10 cellular contexts compared by ENCODE assay signal in genomic region chr21:32994305-32994704, GRCh38. TPM values are rescaled to one million over a fixed set of nuclear protein-coding genes. Genes with fewer than 3 reads are reported as not detected.
A peak's percentile ranks its signal among the peaks of the same experiment; 100 is the strongest.
DNase-seq lines count a peak whose midpoint lies in the region; ATAC-seq, FAIRE-seq and TF ChIP-seq lines count a peak whose summit lies in the region.
"Had no signal": no experiment of that assay in that cellular context is flagged by ENCODE, and none has a peak within 500 bp of the region (broad histone marks: within the 10 kb centered on the region; RNA-seq: fewer than 3 reads in every experiment).

No MANE protein-coding gene starts in this region.

- peaks cover 29% of the 10 kb centered on the region for H3K27me3 Mint-ChIP-seq in T-helper 2 cell treated with Interferon-gamma antibody and Interleukin-4, amounts not matched to agents 5 μg/mL and 100 μg/mL, for 36 hours (ENCODE audit: low read depth)

- no peaks in the 10 kb centered on the region for H3K9me3 Mint-ChIP-seq in T-helper 2 cell treated with Interferon-gamma antibody and Interleukin-4, amounts not matched to agents 5 μg/mL and 100 μg/mL, for 36 hours

- H3K36me3 Mint-ChIP-seq in T-helper 2 cell treated with Interferon-gamma antibody and Interleukin-4, amounts not matched to agents 5 μg/mL and 100 μg/mL, for 36 hours (ENCODE audit: low read depth), result no peaks in the 10 kb centered on the region

- CTCF ChIA-PET in AG04449 (lab: Yijun Ruan, JAX), result interaction anchor here (0.6 to 6.0 kb wide), 28 partner anchors 9 to 451 kb away, joined by 3 to 111 read pairs (median 6); no protein-coding TSS in a partner anchor

- POLR2A ChIA-PET in AG04449 (lab: Yijun Ruan, JAX), result no interaction called here

- DNase-seq in AG04449 (ENCODE audit: low read depth, low spot score) (no peak), RCC 7860 (ENCODE audit: low spot score) (peak; percentile 24), fibroblast of villous mesenchyme (ENCODE audit: low read depth) (peak; percentile 12), HuH-7.5 (ENCODE audit: low spot score) (no peak)
- DNase-seq in stimulated activated CD4-positive, alpha-beta T cell treated with anti-CD3 and anti-CD28 coated beads, Interleukin-2, amount 100 ng/mL, for 48 hours, result no peak
- DNase-seq in T-helper 2 cell treated with Interferon-gamma antibody and Interleukin-4, amounts not matched to agents 5 μg/mL and 100 μg/mL, for 36 hours (ENCODE audit: low spot score), result no peak
- DNase-seq: NCI-H446 treated with DMSO at 0.1 percent for 48 hours had no signal

- no peak for ATAC-seq in HG03135 (IDR thresholded peaks at IDR 0.05; ENCODE audit: unreplicated experiment)

- TF ChIP-seq CTCF in AG04449 (IDR thresholded peaks at IDR 0.05; ENCODE audit: insufficient read depth, low read length, missing control alignments), result peak; percentile 25
- 0 out of 2 replicates have a peak, but pooled peaks have one; percentile 17 for TF ChIP-seq CTCF in GM12875 (IDR thresholded peaks at IDR 0.05; ENCODE audit: borderline replicate concordance, insufficient read depth, low read depth, low read length)
- peak; percentile 43 for TF ChIP-seq CTCF in fibroblast of villous mesenchyme (IDR thresholded peaks at IDR 0.05; ENCODE audit: insufficient read depth, low read depth, low read length)

- FAIRE-seq in RCC 7860 (lab: Jason Lieb, UNC), result no peak

- H3K4me3 Mint-ChIP-seq in T-helper 2 cell treated with Interferon-gamma antibody and Interleukin-4, amounts not matched to agents 5 μg/mL and 100 μg/mL, for 36 hours, result no peak overlapping the region

- H3K27ac Mint-ChIP-seq in T-helper 2 cell treated with Interferon-gamma antibody and Interleukin-4, amounts not matched to agents 5 μg/mL and 100 μg/mL, for 36 hours, result no peak overlapping the region

- no peaks in the 10 kb centered on the region for H3K4me1 Mint-ChIP-seq in T-helper 2 cell treated with Interferon-gamma antibody and Interleukin-4, amounts not matched to agents 5 μg/mL and 100 μg/mL, for 36 hours (ENCODE audit: low read depth)

- H3K4me3 ChIP-seq in AG04449 (ENCODE audit: low read depth, low read length), result no peak overlapping the region
- H3K4me3 ChIP-seq in GM12875 (ENCODE audit: low read depth, low read length), result no peak overlapping the region
- no peak overlapping the region for H3K4me3 ChIP-seq in fibroblast of villous mesenchyme (ENCODE audit: low read depth, low read length)

RNA-seq across cellular contexts. Expression of gene OLIG2, which starts 31.4 kb away (rescaled TPM):
- total RNA-seq in fibroblast of villous mesenchyme, result not detected in 2 replicates
- total RNA-seq: cardiac septum had no signal

Comparison
In these comparisons a context has a peak if more than half of its experiments do, and no peak if none do; other contexts are left out.
1. DNase-seq: peak in RCC 7860 (single experiment) and fibroblast of villous mesenchyme (single experiment); none in AG04449 (single experiment), HuH-7.5 (single experiment), stimulated activated CD4-positive, alpha-beta T cell treated with anti-CD3 and anti-CD28 coated beads, Interleukin-2, amount 100 ng/mL, for 48 hours (0 of 2) and T-helper 2 cell treated with Interferon-gamma antibody and Interleukin-4, amounts not matched to agents 5 μg/mL and 100 μg/mL, for 36 hours (single experiment).
2. Peak in every context shown above with its lines, with median percentiles within 50 percentile points of each other: CTCF ChIP-seq.